Comparison of ENCODE assay signal across 14 cellular contexts in the genomic region with DNA sequence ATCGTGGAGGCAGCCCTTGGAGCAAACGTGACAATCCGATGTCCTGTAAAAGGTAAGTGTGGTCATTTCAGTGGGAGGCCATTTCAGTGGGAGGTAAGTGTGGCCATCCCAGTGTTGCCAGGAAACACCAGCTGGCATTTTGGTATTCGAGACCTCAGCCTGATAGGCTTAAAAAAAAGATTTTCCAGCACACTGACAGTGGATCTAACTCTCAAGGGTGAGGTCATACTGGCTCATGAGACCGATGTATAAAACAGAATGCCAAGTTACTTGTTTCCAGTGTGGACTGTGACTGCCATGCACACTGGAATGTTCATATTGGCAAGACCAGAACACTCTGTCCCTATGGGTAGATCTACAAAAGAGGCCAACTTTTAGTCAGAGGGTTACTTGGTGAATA.
"Had no signal": no experiment of that assay in that cellular context is flagged by ENCODE, and none has a peak within 500 bp of the region (broad histone marks: within the 10 kb centered on the region; RNA-seq: fewer than 3 reads in every experiment).

No MANE protein-coding gene starts in this region.

- H3K4me2 ChIP-seq: smooth muscle cell had no signal

- ATAC-seq: activated T-cell treated with anti-CD3 and anti-CD28 coated beads, Interleukin-2, amount 50 U/mL, for 72 hours; effector memory CD8-positive, alpha-beta T cell; left lobe of liver; psoas muscle; right lobe of liver had no signal

- H3K4me1 ChIP-seq: esophagus squamous epithelium, psoas muscle, right lobe of liver, stomach had no signal

- H3K36me3 ChIP-seq: esophagus squamous epithelium, right lobe of liver had no signal

- H3K27ac ChIP-seq: esophagus squamous epithelium, psoas muscle, right lobe of liver, stomach had no signal

- DNase-seq: activated CD4-positive, alpha-beta T cell treated with anti-CD3 and anti-CD28 coated beads, Interleukin-2, amount 50 U/mL, for 4 hours; activated effector memory CD4-positive, alpha-beta T cell treated with anti-CD3 and anti-CD28 coated beads, Interleukin-2, amount 50 U/mL, for 16 hours; activated naive CD4-positive, alpha-beta T cell treated with anti-CD3 and anti-CD28 coated beads, Interleukin-2, amount 50 U/mL, for 16 hours; activated T-cell treated with anti-CD3 and anti-CD28 coated beads, Interleukin-2, amount 50 U/mL, for 72 hours; effector memory CD8-positive, alpha-beta T cell; esophagus squamous epithelium; hippocampal formation; mammary epithelial cell; psoas muscle; right lobe of liver; stimulated activated CD4-positive, alpha-beta T cell treated with anti-CD3 and anti-CD28 coated beads, Interleukin-4, amount 100 ng/mL, for 1 hour; stomach had no signal

- H3K27me3 ChIP-seq: esophagus squamous epithelium, right lobe of liver, stomach had no signal

- H3K4me3 ChIP-seq: esophagus squamous epithelium, psoas muscle, right lobe of liver, smooth muscle cell, stomach had no signal

- H3K9me3 ChIP-seq: esophagus squamous epithelium, psoas muscle, right lobe of liver, stomach had no signal
